In the genomic region with DNA sequence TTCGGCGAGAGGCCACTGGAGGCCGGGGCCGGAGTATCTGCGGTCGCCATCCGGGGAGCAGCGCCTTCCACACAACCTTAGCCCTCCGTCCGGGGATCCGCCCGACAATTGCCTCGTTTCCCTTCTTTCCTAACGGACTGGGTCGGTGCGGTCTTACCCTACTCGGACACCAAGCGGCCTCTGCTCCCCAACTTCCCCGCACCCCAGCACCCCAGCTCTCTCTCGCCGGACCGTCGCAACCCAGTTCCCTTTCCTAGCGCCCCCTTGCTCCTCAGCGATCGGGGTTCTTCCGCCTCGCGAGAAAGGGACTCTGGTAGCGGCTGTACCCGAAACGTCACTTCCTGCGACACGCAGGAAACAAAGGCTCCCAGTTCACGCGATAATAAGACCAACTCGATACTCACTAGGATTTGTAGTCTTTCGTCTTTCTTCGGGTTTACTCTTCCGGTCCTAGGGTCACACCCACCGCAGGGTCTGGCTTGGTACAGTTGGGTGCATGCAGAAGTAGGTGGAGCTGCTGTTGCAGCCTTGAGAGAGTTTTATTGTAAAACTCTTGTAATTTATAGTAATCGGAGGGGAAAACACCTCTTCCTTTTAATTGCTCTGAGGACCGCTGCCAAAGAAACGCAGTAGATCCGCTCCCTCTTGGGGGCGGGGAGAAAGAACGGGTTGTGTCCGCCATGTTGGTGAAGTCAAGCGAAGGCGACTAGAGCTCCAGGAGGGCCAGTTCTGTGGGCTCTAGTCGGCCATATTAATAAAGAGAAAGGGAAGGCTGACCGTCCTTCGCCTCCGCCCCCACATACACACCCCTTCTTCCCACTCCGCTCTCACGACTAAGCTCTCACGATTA, we compare ENCODE assay signal across 1 cellular context.
TF ChIP-seq lines count a peak whose summit lies in the region.

A gene (plus strand): TSS at position 741 of the 850 bp plus-strand sequence. CDS start 209 bp downstream, outside the sequence.
A gene with protein sequence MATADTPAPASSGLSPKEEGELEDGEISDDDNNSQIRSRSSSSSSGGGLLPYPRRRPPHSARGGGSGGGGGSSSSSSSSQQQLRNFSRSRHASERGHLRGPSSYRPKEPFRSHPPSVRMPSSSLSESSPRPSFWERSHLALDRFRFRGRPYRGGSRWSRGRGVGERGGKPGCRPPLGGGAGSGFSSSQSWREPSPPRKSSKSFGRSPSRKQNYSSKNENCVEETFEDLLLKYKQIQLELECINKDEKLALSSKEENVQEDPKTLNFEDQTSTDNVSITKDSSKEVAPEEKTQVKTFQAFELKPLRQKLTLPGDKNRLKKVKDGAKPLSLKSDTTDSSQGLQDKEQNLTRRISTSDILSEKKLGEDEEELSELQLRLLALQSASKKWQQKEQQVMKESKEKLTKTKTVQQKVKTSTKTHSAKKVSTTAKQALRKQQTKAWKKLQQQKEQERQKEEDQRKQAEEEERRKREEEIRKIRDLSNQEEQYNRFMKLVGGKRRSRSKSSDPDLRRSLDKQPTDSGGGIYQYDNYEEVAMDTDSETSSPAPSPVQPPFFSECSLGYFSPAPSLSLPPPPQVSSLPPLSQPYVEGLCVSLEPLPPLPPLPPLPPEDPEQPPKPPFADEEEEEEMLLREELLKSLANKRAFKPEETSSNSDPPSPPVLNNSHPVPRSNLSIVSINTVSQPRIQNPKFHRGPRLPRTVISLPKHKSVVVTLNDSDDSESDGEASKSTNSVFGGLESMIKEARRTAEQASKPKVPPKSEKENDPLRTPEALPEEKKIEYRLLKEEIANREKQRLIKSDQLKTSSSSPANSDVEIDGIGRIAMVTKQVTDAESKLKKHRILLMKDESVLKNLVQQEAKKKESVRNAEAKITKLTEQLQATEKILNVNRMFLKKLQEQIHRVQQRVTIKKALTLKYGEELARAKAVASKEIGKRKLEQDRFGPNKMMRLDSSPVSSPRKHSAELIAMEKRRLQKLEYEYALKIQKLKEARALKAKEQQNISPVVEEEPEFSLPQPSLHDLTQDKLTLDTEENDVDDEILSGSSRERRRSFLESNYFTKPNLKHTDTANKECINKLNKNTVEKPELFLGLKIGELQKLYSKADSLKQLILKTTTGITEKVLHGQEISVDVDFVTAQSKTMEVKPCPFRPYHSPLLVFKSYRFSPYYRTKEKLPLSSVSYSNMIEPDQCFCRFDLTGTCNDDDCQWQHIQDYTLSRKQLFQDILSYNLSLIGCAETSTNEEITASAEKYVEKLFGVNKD (N-terminal part only) (minus strand): TSS at position 288 of the 850 bp plus-strand sequence. CDS start 238 bp downstream, at position 50.

TF ChIP-seq in HepG2, 621 proteins besides CTCF, POLR2A, EP300 and RAD21 (continues in another document):
- TF ChIP-seq ZNF572 (CRISPR knock-in tag; IDR thresholded peaks at IDR 0.05) (peak; percentile 69; the same call in 1 of the 2 replicates), RBFOX2 (IDR thresholded peaks at IDR 0.05; ENCODE audit: low read depth, low read length) (peak; percentile 58), ATF7-NPFF (CRISPR knock-in tag; IDR thresholded peaks at IDR 0.05; ENCODE audit: low read depth) (no peak), NCOA2 (CRISPR knock-in tag; IDR thresholded peaks at IDR 0.05) (no peak), SNAI1 (CRISPR knock-in tag; IDR thresholded peaks at IDR 0.05; ENCODE audit: borderline replicate concordance) (0 out of 2 replicates have a peak, but pooled peaks have one; percentile 88), BRCA1 (CRISPR knock-in tag; IDR thresholded peaks at IDR 0.05) (no peak), TEAD2 (CRISPR knock-in tag; IDR thresholded peaks at IDR 0.05) (no peak), ZFP36L2 (CRISPR knock-in tag; IDR thresholded peaks at IDR 0.05) (no peak), GABPB1 (CRISPR knock-in tag; IDR thresholded peaks at IDR 0.05) (peak; percentile 94), HNRNPL (IDR thresholded peaks at IDR 0.05; ENCODE audit: low read depth, low read length) (no peak), HDAC6 (IDR thresholded peaks at IDR 0.05; ENCODE audit: low read depth, low read length) (no peak), MAFF (IDR thresholded peaks at IDR 0.05; ENCODE audit: low read depth, low read length) (no peak), PITX1 (CRISPR knock-in tag; IDR thresholded peaks at IDR 0.05) (peak; percentile 61; the same call in 1 of the 2 replicates), ZSCAN31 (CRISPR knock-in tag; IDR thresholded peaks at IDR 0.05; ENCODE audit: low read depth) (0 out of 2 replicates have a peak, but pooled peaks have one; percentile 5), HNRNPLL (IDR thresholded peaks at IDR 0.05; ENCODE audit: low read depth, low read length, poor library complexity, severe bottlenecking) (peak; percentile 27), CREM (IDR thresholded peaks at IDR 0.05) (peak; percentile 98), CREM (CRISPR knock-in tag; IDR thresholded peaks at IDR 0.05) (peak; percentile 48; the same call in 1 of the 2 replicates), ZNF652 (CRISPR knock-in tag; IDR thresholded peaks at IDR 0.05; ENCODE audit: borderline replicate concordance, low read depth) (peak; percentile 25; the same call in 1 of the 2 replicates), ZFYVE20 (CRISPR knock-in tag; IDR thresholded peaks at IDR 0.05; ENCODE audit: borderline replicate concordance, low read depth) (no peak), NFE2 (CRISPR knock-in tag; IDR thresholded peaks at IDR 0.05) (no peak), GATA4 (IDR thresholded peaks at IDR 0.05; ENCODE audit: borderline replicate concordance, low read depth) (no peak; the same call in 1 of the 2 replicates), TMF1 (CRISPR knock-in tag; IDR thresholded peaks at IDR 0.05; ENCODE audit: low read depth) (peak; percentile 21; the same call in 1 of the 2 replicates)
- TF ChIP-seq, protein P1, sequence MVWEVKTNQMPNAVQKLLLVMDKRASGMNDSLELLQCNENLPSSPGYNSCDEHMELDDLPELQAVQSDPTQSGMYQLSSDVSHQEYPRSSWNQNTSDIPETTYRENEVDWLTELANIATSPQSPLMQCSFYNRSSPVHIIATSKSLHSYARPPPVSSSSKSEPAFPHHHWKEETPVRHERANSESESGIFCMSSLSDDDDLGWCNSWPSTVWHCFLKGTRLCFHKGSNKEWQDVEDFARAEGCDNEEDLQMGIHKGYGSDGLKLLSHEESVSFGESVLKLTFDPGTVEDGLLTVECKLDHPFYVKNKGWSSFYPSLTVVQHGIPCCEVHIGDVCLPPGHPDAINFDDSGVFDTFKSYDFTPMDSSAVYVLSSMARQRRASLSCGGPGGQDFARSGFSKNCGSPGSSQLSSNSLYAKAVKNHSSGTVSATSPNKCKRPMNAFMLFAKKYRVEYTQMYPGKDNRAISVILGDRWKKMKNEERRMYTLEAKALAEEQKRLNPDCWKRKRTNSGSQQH (CRISPR knock-in tag; IDR thresholded peaks at IDR 0.05; ENCODE audit: low read depth): 0 out of 2 replicates have a peak, but pooled peaks have one; percentile 28
- TF ChIP-seq, protein P2, sequence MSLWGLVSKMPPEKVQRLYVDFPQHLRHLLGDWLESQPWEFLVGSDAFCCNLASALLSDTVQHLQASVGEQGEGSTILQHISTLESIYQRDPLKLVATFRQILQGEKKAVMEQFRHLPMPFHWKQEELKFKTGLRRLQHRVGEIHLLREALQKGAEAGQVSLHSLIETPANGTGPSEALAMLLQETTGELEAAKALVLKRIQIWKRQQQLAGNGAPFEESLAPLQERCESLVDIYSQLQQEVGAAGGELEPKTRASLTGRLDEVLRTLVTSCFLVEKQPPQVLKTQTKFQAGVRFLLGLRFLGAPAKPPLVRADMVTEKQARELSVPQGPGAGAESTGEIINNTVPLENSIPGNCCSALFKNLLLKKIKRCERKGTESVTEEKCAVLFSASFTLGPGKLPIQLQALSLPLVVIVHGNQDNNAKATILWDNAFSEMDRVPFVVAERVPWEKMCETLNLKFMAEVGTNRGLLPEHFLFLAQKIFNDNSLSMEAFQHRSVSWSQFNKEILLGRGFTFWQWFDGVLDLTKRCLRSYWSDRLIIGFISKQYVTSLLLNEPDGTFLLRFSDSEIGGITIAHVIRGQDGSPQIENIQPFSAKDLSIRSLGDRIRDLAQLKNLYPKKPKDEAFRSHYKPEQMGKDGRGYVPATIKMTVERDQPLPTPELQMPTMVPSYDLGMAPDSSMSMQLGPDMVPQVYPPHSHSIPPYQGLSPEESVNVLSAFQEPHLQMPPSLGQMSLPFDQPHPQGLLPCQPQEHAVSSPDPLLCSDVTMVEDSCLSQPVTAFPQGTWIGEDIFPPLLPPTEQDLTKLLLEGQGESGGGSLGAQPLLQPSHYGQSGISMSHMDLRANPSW (CRISPR knock-in tag; IDR thresholded peaks at IDR 0.05; ENCODE audit: borderline replicate concordance): 0 out of 2 replicates have a peak, but pooled peaks have one; percentile 28
- TF ChIP-seq, protein P3, sequence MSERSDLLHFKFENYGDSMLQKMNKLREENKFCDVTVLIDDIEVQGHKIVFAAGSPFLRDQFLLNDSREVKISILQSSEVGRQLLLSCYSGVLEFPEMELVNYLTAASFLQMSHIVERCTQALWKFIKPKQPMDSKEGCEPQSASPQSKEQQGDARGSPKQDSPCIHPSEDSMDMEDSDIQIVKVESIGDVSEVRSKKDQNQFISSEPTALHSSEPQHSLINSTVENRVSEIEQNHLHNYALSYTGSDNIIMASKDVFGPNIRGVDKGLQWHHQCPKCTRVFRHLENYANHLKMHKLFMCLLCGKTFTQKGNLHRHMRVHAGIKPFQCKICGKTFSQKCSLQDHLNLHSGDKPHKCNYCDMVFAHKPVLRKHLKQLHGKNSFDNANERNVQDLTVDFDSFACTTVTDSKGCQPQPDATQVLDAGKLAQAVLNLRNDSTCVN (CRISPR knock-in tag; IDR thresholded peaks at IDR 0.05; ENCODE audit: borderline replicate concordance): no peak; the same call in 1 of the 2 replicates
- TF ChIP-seq, protein P4, sequence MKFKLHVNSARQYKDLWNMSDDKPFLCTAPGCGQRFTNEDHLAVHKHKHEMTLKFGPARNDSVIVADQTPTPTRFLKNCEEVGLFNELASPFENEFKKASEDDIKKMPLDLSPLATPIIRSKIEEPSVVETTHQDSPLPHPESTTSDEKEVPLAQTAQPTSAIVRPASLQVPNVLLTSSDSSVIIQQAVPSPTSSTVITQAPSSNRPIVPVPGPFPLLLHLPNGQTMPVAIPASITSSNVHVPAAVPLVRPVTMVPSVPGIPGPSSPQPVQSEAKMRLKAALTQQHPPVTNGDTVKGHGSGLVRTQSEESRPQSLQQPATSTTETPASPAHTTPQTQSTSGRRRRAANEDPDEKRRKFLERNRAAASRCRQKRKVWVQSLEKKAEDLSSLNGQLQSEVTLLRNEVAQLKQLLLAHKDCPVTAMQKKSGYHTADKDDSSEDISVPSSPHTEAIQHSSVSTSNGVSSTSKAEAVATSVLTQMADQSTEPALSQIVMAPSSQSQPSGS (CRISPR knock-in tag; IDR thresholded peaks at IDR 0.05): no peak; the same call in 1 of the 2 replicates
- TF ChIP-seq, protein P5, sequence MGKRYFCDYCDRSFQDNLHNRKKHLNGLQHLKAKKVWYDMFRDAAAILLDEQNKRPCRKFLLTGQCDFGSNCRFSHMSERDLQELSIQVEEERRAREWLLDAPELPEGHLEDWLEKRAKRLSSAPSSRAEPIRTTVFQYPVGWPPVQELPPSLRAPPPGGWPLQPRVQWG (CRISPR knock-in tag; IDR thresholded peaks at IDR 0.05; ENCODE audit: borderline replicate concordance, low read depth): no peak
- TF ChIP-seq, protein P6, sequence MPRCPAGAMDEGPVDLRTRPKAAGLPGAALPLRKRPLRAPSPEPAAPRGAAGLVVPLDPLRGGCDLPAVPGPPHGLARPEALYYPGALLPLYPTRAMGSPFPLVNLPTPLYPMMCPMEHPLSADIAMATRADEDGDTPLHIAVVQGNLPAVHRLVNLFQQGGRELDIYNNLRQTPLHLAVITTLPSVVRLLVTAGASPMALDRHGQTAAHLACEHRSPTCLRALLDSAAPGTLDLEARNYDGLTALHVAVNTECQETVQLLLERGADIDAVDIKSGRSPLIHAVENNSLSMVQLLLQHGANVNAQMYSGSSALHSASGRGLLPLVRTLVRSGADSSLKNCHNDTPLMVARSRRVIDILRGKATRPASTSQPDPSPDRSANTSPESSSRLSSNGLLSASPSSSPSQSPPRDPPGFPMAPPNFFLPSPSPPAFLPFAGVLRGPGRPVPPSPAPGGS (CRISPR knock-in tag; IDR thresholded peaks at IDR 0.05): no peak
- TF ChIP-seq, protein P7, sequence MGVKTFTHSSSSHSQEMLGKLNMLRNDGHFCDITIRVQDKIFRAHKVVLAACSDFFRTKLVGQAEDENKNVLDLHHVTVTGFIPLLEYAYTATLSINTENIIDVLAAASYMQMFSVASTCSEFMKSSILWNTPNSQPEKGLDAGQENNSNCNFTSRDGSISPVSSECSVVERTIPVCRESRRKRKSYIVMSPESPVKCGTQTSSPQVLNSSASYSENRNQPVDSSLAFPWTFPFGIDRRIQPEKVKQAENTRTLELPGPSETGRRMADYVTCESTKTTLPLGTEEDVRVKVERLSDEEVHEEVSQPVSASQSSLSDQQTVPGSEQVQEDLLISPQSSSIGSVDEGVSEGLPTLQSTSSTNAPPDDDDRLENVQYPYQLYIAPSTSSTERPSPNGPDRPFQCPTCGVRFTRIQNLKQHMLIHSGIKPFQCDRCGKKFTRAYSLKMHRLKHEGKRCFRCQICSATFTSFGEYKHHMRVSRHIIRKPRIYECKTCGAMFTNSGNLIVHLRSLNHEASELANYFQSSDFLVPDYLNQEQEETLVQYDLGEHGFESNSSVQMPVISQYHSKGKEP (CRISPR knock-in tag; IDR thresholded peaks at IDR 0.05): no peak; the same call in 1 of the 2 replicates
- TF ChIP-seq, protein P8, sequence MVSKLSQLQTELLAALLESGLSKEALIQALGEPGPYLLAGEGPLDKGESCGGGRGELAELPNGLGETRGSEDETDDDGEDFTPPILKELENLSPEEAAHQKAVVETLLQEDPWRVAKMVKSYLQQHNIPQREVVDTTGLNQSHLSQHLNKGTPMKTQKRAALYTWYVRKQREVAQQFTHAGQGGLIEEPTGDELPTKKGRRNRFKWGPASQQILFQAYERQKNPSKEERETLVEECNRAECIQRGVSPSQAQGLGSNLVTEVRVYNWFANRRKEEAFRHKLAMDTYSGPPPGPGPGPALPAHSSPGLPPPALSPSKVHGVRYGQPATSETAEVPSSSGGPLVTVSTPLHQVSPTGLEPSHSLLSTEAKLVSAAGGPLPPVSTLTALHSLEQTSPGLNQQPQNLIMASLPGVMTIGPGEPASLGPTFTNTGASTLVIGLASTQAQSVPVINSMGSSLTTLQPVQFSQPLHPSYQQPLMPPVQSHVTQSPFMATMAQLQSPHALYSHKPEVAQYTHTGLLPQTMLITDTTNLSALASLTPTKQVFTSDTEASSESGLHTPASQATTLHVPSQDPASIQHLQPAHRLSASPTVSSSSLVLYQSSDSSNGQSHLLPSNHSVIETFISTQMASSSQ (IDR thresholded peaks at IDR 0.05; ENCODE audit: low read depth): no peak
- TF ChIP-seq, protein P8 (CRISPR knock-in tag; IDR thresholded peaks at IDR 0.05; ENCODE audit: borderline replicate concordance): no peak
- TF ChIP-seq, protein P9, sequence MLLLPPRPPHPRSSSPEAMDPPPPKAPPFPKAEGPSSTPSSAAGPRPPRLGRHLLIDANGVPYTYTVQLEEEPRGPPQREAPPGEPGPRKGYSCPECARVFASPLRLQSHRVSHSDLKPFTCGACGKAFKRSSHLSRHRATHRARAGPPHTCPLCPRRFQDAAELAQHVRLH (CRISPR knock-in tag; IDR thresholded peaks at IDR 0.05; ENCODE audit: borderline replicate concordance, low read depth): no peak; the same call in 1 of the 2 replicates
